Comparison of ENCODE assay signal across 1 cellular context in genomic region chr10:110850990-110851389, GRCh38.
TF ChIP-seq lines count a peak whose summit lies in the region.

No MANE protein-coding gene starts in this region.

TF ChIP-seq in HepG2, 621 proteins besides CTCF, POLR2A, EP300 and RAD21 (continued from another document):
- TF ChIP-seq CHD4 (IDR thresholded peaks at IDR 0.05; ENCODE audit: borderline replicate concordance, low read length) (no peak), ARID4A (CRISPR knock-in tag; IDR thresholded peaks at IDR 0.05; ENCODE audit: borderline replicate concordance) (no peak), NFKBIZ (CRISPR knock-in tag; IDR thresholded peaks at IDR 0.05) (no peak), DRAP1 (CRISPR knock-in tag; IDR thresholded peaks at IDR 0.05) (no peak), KDM2A (CRISPR knock-in tag; IDR thresholded peaks at IDR 0.05; ENCODE audit: borderline replicate concordance, low read depth) (no peak), GMEB1 (CRISPR knock-in tag; IDR thresholded peaks at IDR 0.05; ENCODE audit: borderline replicate concordance) (no peak), RARG (CRISPR knock-in tag; IDR thresholded peaks at IDR 0.05; ENCODE audit: low read depth) (no peak), ZBED4 (CRISPR knock-in tag; IDR thresholded peaks at IDR 0.05; ENCODE audit: borderline replicate concordance) (no peak), PAF1 (CRISPR knock-in tag; IDR thresholded peaks at IDR 0.05) (no peak), RERE (CRISPR knock-in tag; IDR thresholded peaks at IDR 0.05; ENCODE audit: low read depth) (no peak), SKI (IDR thresholded peaks at IDR 0.05; ENCODE audit: partially characterized antibody) (no peak), ZNF34 (CRISPR knock-in tag; IDR thresholded peaks at IDR 0.05; ENCODE audit: borderline replicate concordance) (no peak), ZNF646 (CRISPR knock-in tag; IDR thresholded peaks at IDR 0.05) (no peak), TP53 (CRISPR knock-in tag; conservative IDR thresholded peaks at IDR 0.05) (no peak), ZNF317 (CRISPR knock-in tag; IDR thresholded peaks at IDR 0.05) (no peak), ZNF3 (CRISPR knock-in tag; IDR thresholded peaks at IDR 0.05) (no peak), ZNF619 (CRISPR knock-in tag; IDR thresholded peaks at IDR 0.05) (no peak), SATB2 (CRISPR knock-in tag; IDR thresholded peaks at IDR 0.05) (no peak)
